In the genomic region with DNA sequence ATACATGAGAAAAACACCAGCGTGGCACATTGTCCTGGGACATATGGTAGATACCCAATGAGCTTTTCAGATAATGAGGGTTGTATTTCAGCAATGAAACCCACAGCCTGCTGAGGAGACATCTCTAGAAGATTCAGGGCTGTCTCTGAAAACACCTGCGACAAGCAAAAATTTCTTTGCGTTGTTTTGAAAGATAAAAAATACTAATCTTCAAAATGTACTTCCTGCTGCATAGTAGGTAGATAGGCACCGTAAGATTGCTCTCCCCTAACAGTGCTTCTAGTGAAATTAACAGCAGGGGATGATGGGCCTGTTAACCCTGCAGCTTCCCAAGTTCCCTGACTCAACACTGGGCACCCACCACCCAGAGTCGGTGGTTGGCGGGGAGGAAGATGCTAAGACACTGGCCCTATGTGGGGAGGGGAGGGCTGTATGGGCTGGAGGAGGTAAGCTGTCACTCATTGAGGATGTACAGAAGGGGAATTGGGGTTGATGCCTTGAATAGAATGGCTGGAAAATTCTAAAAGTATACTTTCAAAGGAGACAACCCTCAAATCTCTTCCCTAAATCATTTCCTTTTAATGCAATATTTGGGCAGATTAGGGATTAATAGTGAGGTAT, we compare ENCODE assay signal across 24 cellular contexts. TPM values are rescaled to one million over a fixed set of nuclear protein-coding genes. Genes with fewer than 3 reads are reported as not detected.
DNase-seq lines count a peak whose midpoint lies in the region; ATAC-seq, FAIRE-seq and TF ChIP-seq lines count a peak whose summit lies in the region.
"Had no signal": no experiment of that assay in that cellular context is flagged by ENCODE, and none has a peak within 500 bp of the region (broad histone marks: within the 10 kb centered on the region; RNA-seq: fewer than 3 reads in every experiment).

No MANE protein-coding gene starts in this region.

- FAIRE-seq in A549 (lab: Jason Lieb, UNC) (no peak), K562 (lab: Jason Lieb, UNC) (no peak)

- no peak for TF ChIP-seq CTCF in A549 (IDR thresholded peaks at IDR 0.05)
- TF ChIP-seq CTCF in K562 (IDR thresholded peaks at IDR 0.05 in 2 of 3, conservative IDR thresholded peaks at IDR 0.05 in 1 of 3; ENCODE audit: insufficient read depth in 2 of 3, low read depth in 1 of 3, low read length in 3 of 3): no peak
- TF ChIP-seq CTCF in psoas muscle (IDR thresholded peaks at IDR 0.05): no peak

- ATAC-seq in A549 (no peak), K562 (no peak), psoas muscle (no peak)
- ATAC-seq: foreskin keratinocyte had no signal

- TF ChIP-seq POLR2A in A549 (IDR thresholded peaks at IDR 0.05; ENCODE audit: low read length): no peak
- no peak for TF ChIP-seq POLR2A in K562 (conservative IDR thresholded peaks at IDR 0.05)

- 95% methylated on average over 6 of the region's 6 CpGs for WGBS in A549 (ENCODE audit: missing lambda C conversion rate)
- WGBS in K562 (ENCODE audit: insufficient coverage, low coverage, missing lambda C conversion rate): 31% methylated on average over 6 of the region's 6 CpGs
- 78 to 89% (median 86%) methylated on average over 6 of the region's 6 CpGs for WGBS in psoas muscle, 3 donors

- TF ChIP-seq RAD21 in A549 (conservative IDR thresholded peaks at IDR 0.05 in 1 of 2, IDR thresholded peaks at IDR 0.05 in 1 of 2): no peak
- TF ChIP-seq RAD21 in K562 (CRISPR knock-in tag; conservative IDR thresholded peaks at IDR 0.05 in 1 of 2, IDR thresholded peaks at IDR 0.05 in 1 of 2): no peak

- peak; percentile 14 for DNase-seq in activated CD4-positive, CD25-positive, alpha-beta regulatory T cell treated with anti-CD3 and anti-CD28 coated beads, Interleukin-2, amount 50 U/mL, for 72 hours
- no peak for DNase-seq in activated CD4-positive, CD25-positive, alpha-beta regulatory T cell (lab: John Stamatoyannopoulos, UW)
- DNase-seq in A549 (ENCODE audit: low read depth in 1 of 2, low spot score in 1 of 2): no peak
- DNase-seq in K562 (ENCODE audit: extremely low read depth in 1 of 4, low spot score in 3 of 4): no peak
- DNase-seq in psoas muscle: no peak
- DNase-seq in GM19238 (ENCODE audit: insufficient read length, low spot score): no peak
- DNase-seq in pons (ENCODE audit: low spot score): no peak
- no peak for DNase-seq in Kasumi-1 (lab: John Stamatoyannopoulos, UW)
- DNase-seq: amygdala; DMS 273 treated with DMSO at 0.1 percent for 48 hours; foreskin keratinocyte; H9; kidney glomerular epithelial cell; NCI-H1694; nephron progenitor cell; OCI-M1; Right ventricle myocardium superior; stimulated activated CD4-positive, alpha-beta T cell treated with anti-CD3 and anti-CD28 coated beads, Interleukin-4, amount 100 ng/mL, for 4 hours had no signal

- no peaks in the 10 kb centered on the region for H3K79me2 ChIP-seq in K562 (ENCODE audit: control insufficient read depth, insufficient read depth, low read length)
- H3K79me2 ChIP-seq: parathyroid adenoma had no signal

- H3K27me3 ChIP-seq in K562 (ENCODE audit: control insufficient read depth in 2 of 2, insufficient read depth in 2 of 2, low read length in 2 of 2) (no peaks in the 10 kb centered on the region), psoas muscle (ENCODE audit: insufficient read depth in 3 of 3, low read length in 2 of 3) (no peaks in the 10 kb centered on the region)
- H3K27me3 ChIP-seq: cardiac muscle cell, foreskin keratinocyte, vagina had no signal

- no TSS peak for BruUV-seq in K562 (replicated peaks; lab: Mats Ljungman, UMichigan)

- intact Hi-C loops in K562 (cut with micrococcal nuclease) (no loop called here), psoas muscle (cut with DNase I) (no loop called here)

- no peaks in the 10 kb centered on the region for H4K20me1 ChIP-seq in K562 (replicated peaks; ENCODE audit: control insufficient read depth, insufficient read depth, low read length)

- in situ Hi-C loops in K562 (cut with MboI): no loop called here

- H3K27ac ChIP-seq in A549: peak overlapping the region; percentile 8 to 46; a peak in 1 of 6 replicates
- no peak overlapping the region for H3K27ac ChIP-seq in K562 (ENCODE audit: extremely low read depth, low read depth, low read length)
- H3K27ac ChIP-seq in psoas muscle: peak overlapping the region; percentile 65
- H3K27ac ChIP-seq: cardiac muscle cell, epithelial cell of prostate, foreskin keratinocyte, vagina, VCaP had no signal

- H3K9me1 ChIP-seq in K562 (ENCODE audit: control insufficient read depth, insufficient read depth, low read length): no peaks in the 10 kb centered on the region

- no peak overlapping the region for H3K9ac ChIP-seq in K562 (ENCODE audit: insufficient read depth in 1 of 2, low read depth in 2 of 2, low read length in 2 of 2)
- H3K9ac ChIP-seq: parathyroid adenoma had no signal

- H3K9me3 ChIP-seq in A549 (peaks cover 22% of the 10 kb centered on the region), K562 (replicated peaks; ENCODE audit: control insufficient read depth, insufficient read depth, low read depth, low read length) (no peaks in the 10 kb centered on the region), psoas muscle (peaks cover 2% of the 10 kb centered on the region)
- H3K9me3 ChIP-seq: vagina had no signal

- H2AFZ ChIP-seq in K562 (ENCODE audit: low read depth, low read length): no peak overlapping the region
- H2AFZ ChIP-seq: parathyroid adenoma had no signal

- TF ChIP-seq EP300 in A549 (IDR thresholded peaks at IDR 0.05) (no peak), K562 (IDR thresholded peaks at IDR 0.05; ENCODE audit: low read length) (no peak)

- H3K4me3 ChIP-seq in A549 (no peak overlapping the region), K562 (no peak overlapping the region), psoas muscle (no peak overlapping the region)
- H3K4me3 ChIP-seq: cardiac muscle cell, smooth muscle cell, vagina had no signal

- H3K4me2 ChIP-seq in A549 (no peak overlapping the region), K562 (ENCODE audit: insufficient read depth, low read length) (no peak overlapping the region)
- H3K4me2 ChIP-seq: smooth muscle cell had no signal

- H3K4me1 ChIP-seq in A549 (peaks cover 5% of the 10 kb centered on the region), K562 (replicated peaks in 1 of 2; ENCODE audit: control insufficient read depth in 2 of 2, insufficient read depth in 2 of 2, low read length in 2 of 2) (no peaks in the 10 kb centered on the region; a peak in 2 of 5 replicates), psoas muscle (no peaks in the 10 kb centered on the region)
- H3K4me1 ChIP-seq: parathyroid adenoma had no signal

- POLR2A ChIA-PET in A549 (lab: Yijun Ruan, JAX) (no interaction called here), K562 (lab: Yijun Ruan, JAX) (interaction anchor here (0.6 to 1.8 kb wide), 4 partner anchors 15 to 194 kb away, joined by 3 to 7 read pairs (median 4); no protein-coding TSS in a partner anchor)

- CTCF ChIA-PET in A549 (lab: Yijun Ruan, JAX) (interaction anchor here (0.6 to 1.8 kb wide), 6 partner anchors 12 to 405 kb away, joined by 3 to 5 read pairs (median 4); no protein-coding TSS in a partner anchor), K562 (lab: Yijun Ruan, JAX; ENCODE audit: low intra/inter-chr PET ratio) (no interaction called here)

- H3K36me3 ChIP-seq in K562 (ENCODE audit: control insufficient read depth, insufficient read depth, low read length) (no peaks in the 10 kb centered on the region), psoas muscle (ENCODE audit: insufficient read depth in 1 of 2, low read depth in 1 of 2) (no peaks in the 10 kb centered on the region)
- H3K36me3 ChIP-seq: cardiac muscle cell, vagina had no signal

TF ChIP-seq in A549, 52 proteins besides CTCF, POLR2A, EP300 and RAD21 (continues in another document):
- TF ChIP-seq, protein P1, sequence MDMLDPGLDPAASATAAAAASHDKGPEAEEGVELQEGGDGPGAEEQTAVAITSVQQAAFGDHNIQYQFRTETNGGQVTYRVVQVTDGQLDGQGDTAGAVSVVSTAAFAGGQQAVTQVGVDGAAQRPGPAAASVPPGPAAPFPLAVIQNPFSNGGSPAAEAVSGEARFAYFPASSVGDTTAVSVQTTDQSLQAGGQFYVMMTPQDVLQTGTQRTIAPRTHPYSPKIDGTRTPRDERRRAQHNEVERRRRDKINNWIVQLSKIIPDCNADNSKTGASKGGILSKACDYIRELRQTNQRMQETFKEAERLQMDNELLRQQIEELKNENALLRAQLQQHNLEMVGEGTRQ (IDR thresholded peaks at IDR 0.05): no peak

TF ChIP-seq in K562, 482 proteins besides CTCF, POLR2A, EP300 and RAD21 (continues in another document):
- TF ChIP-seq CBFA2T3 (IDR thresholded peaks at IDR 0.05): 0 out of 2 replicates have a peak, but pooled peaks have one; percentile 9

RNA-seq across cellular contexts. Expression of a gene that starts 20.0 kb away (rescaled TPM):
- 73.8 and 76.4 TPM in 2 replicates for polyA plus RNA-seq in A549 (2011; rRNA removed)
- polyA plus RNA-seq in A549 (2012; cell fraction: cytosol; rRNA removed): 303 and 417 TPM in 2 replicates
- 621 and 1,069 TPM in 2 replicates for polyA plus RNA-seq in A549 (2012; cell fraction: nucleus; rRNA removed)
- 109 to 135 TPM (median 114 TPM) in 3 replicates for polyA plus RNA-seq in A549 (2017; fragmentation: RNase III; extraction: RNeasy Plus Mini Kit Qiagen cat#74134 plus additional on column Dnase treatment)
- 45.3 and 60.5 TPM in 2 replicates for polyA minus RNA-seq in A549 (2011; rRNA and poly(A)+ RNA removed)
- 11.8 and 14.3 TPM in 2 replicates for total RNA-seq in K562 (2011; cell fraction: chromatin; rRNA removed; ENCODE audit: low replicate concordance)
- total RNA-seq in K562 (2011; cell fraction: nucleolus; rRNA removed): 10.0 and 12.0 TPM in 2 replicates
- 10.0 and 20.1 TPM in 2 replicates for total RNA-seq in K562 (2011; cell fraction: nucleoplasm; rRNA removed)
- 5.3 and 6.2 TPM in 2 replicates for total RNA-seq in K562 (2014; rRNA removed)
- total RNA-seq in K562 (2014; rRNA removed; fragmentation: Illumina TruSeq; extraction: Trizol): 3.2 and 4.0 TPM in 2 replicates
- total RNA-seq in K562 (2015; rRNA removed; fragmentation: Illumina TruSeq; extraction: Trizol): 3.7 and 3.8 TPM in 2 replicates
- 26.6 and 27.2 TPM in 2 replicates for total RNA-seq in K562 (2021)
- polyA plus RNA-seq in K562 (2011; rRNA removed): 3.7 and 6.6 TPM in 2 replicates
- polyA plus RNA-seq in K562 (2011; cell fraction: cytosol; rRNA removed): 10.0 and 19.9 TPM in 2 replicates
- polyA plus RNA-seq in K562 (2011; cell fraction: nucleus; rRNA removed): 14.4 and 33.2 TPM in 2 replicates
- polyA plus RNA-seq in K562 (2012): 9.5 and 18.5 TPM in 2 replicates
- polyA plus RNA-seq in K562 (2014; fragmentation: Illumina TruSeq; extraction: Trizol): 13.7 and 15.5 TPM in 2 replicates
- 1 to 10 TPM; 1.3 to 3.2 TPM for polyA plus RNA-seq in K562 (2014; fragmentation: Nextera tagmentation; extraction: Ambion mirVana)
- 11.1 and 11.7 TPM in 2 replicates for polyA plus RNA-seq in K562 (2014; rRNA removed)
- polyA minus RNA-seq in K562 (2011; rRNA and poly(A)+ RNA removed): 3.1 TPM in 2 replicates
- polyA minus RNA-seq in K562 (2011; cell fraction: cytosol; rRNA and poly(A)+ RNA removed): 15.1 and 34.9 TPM in 2 replicates
- 9.0 and 10.3 TPM in 2 replicates for polyA minus RNA-seq in K562 (2011; cell fraction: nucleus; rRNA and poly(A)+ RNA removed)
- 100 to 1,000 TPM in 3 of 4 donors, 10 to 100 TPM in 1; 59.4 to 225 (median 160) TPM for total RNA-seq in psoas muscle
- polyA plus RNA-seq in psoas muscle: 100 to 1,000 TPM in 1 of 3 donors, 10 to 100 TPM in 2; 45.4 to 144 (median 46.8) TPM
